ENCODE assay signal across 19 cellular contexts in the genomic region with DNA sequence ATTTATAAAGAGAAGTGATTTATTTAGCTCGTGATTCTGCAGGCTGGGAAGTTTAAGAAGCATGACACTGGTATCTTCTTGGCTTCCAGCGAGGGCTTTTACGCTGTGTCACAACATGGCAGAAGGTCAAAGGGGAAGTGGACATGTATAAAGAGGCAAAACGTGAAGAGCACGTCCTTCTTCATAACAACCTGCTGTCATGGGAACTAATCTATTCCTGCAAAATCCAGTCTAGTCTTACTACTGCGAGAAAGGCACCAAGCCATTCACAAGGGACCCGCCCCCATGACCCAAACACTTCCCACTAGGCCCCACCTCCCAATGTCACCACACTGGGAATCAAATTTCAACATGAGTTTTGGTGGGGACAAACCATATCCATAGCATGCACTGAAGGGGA.
"Had no signal": no experiment of that assay in that cellular context is flagged by ENCODE, and none has a peak within 500 bp of the region (broad histone marks: within the 10 kb centered on the region; RNA-seq: fewer than 3 reads in every experiment).

No MANE protein-coding gene starts in this region.

- H3K4me3 ChIP-seq: lung, thoracic aorta had no signal

- H3K36me3 Mint-ChIP-seq: activated naive CD4-positive, alpha-beta T cell treated with anti-CD3 and anti-CD28 coated beads, Interleukin-2, amount 50 U/mL, for 24 hours; naive B cell had no signal

- H3K27ac ChIP-seq: foreskin keratinocyte, neutrophil, parathyroid adenoma, thoracic aorta had no signal

- H3K4me1 Mint-ChIP-seq: activated naive CD4-positive, alpha-beta T cell treated with anti-CD3 and anti-CD28 coated beads, Interleukin-2, amount 50 U/mL, for 24 hours; naive B cell had no signal

- H3K9me3 Mint-ChIP-seq: activated CD4-positive, alpha-beta memory T cell treated with anti-CD3 and anti-CD28 coated beads, Interleukin-2, amount 10 ng/mL, durations not matched to agents 7 days and 5 days; activated naive CD4-positive, alpha-beta T cell treated with anti-CD3 and anti-CD28 coated beads, Interleukin-2, amount 50 U/mL, for 24 hours; activated T-cell treated with anti-CD3 and anti-CD28 coated beads, Interleukin-2, amount 50 U/mL, for 24 hours had no signal

- DNase-seq: activated CD4-positive, alpha-beta memory T cell treated with anti-CD3 and anti-CD28 coated beads, Interleukin-2, amount 10 ng/mL, durations not matched to agents 7 days and 5 days; activated CD4-positive, alpha-beta T cell treated with anti-CD3 and anti-CD28 coated beads for 4 hours; activated T-cell treated with anti-CD3 and anti-CD28 coated beads, Interleukin-2, amount 50 U/mL, for 24 hours; caudate nucleus; cortex of kidney; effector CD8-positive, alpha-beta T cell; foreskin keratinocyte; head of caudate nucleus; left colon; naive B cell; retina; stimulated activated CD4-positive, alpha-beta T cell treated with anti-CD3 and anti-CD28 coated beads, Interleukin-12 subunit alpha, Interleukin-12 subunit beta, amount 100 ng/mL, for 4 hours; stimulated activated CD4-positive, alpha-beta T cell treated with anti-CD3 and anti-CD28 coated beads, Interleukin-2, amount 100 ng/mL, for 24 hours; T-helper 1 cell had no signal

- H3K4me1 ChIP-seq: foreskin keratinocyte, parathyroid adenoma had no signal

- H3K27me3 Mint-ChIP-seq: activated naive CD4-positive, alpha-beta T cell treated with anti-CD3 and anti-CD28 coated beads, Interleukin-2, amount 50 U/mL, for 24 hours; activated T-cell treated with anti-CD3 and anti-CD28 coated beads, Interleukin-2, amount 50 U/mL, for 24 hours; naive B cell had no signal

- ATAC-seq: foreskin keratinocyte, left colon had no signal

- H3K4me3 Mint-ChIP-seq: activated CD4-positive, alpha-beta memory T cell treated with anti-CD3 and anti-CD28 coated beads, Interleukin-2, amount 10 ng/mL, durations not matched to agents 7 days and 5 days; activated naive CD4-positive, alpha-beta T cell treated with anti-CD3 and anti-CD28 coated beads, Interleukin-2, amount 50 U/mL, for 24 hours; activated T-cell treated with anti-CD3 and anti-CD28 coated beads, Interleukin-2, amount 50 U/mL, for 24 hours; naive B cell had no signal

- H3K36me3 ChIP-seq: neutrophil had no signal

- H3K9me3 ChIP-seq: neutrophil, thoracic aorta had no signal

- H3K27ac Mint-ChIP-seq: activated CD4-positive, alpha-beta memory T cell treated with anti-CD3 and anti-CD28 coated beads, Interleukin-2, amount 10 ng/mL, durations not matched to agents 7 days and 5 days; activated naive CD4-positive, alpha-beta T cell treated with anti-CD3 and anti-CD28 coated beads, Interleukin-2, amount 50 U/mL, for 24 hours; activated T-cell treated with anti-CD3 and anti-CD28 coated beads, Interleukin-2, amount 50 U/mL, for 24 hours; naive B cell had no signal

- H3K27me3 ChIP-seq: foreskin keratinocyte, neutrophil had no signal
